11 cellular contexts compared by ENCODE assay signal in the genomic region with DNA sequence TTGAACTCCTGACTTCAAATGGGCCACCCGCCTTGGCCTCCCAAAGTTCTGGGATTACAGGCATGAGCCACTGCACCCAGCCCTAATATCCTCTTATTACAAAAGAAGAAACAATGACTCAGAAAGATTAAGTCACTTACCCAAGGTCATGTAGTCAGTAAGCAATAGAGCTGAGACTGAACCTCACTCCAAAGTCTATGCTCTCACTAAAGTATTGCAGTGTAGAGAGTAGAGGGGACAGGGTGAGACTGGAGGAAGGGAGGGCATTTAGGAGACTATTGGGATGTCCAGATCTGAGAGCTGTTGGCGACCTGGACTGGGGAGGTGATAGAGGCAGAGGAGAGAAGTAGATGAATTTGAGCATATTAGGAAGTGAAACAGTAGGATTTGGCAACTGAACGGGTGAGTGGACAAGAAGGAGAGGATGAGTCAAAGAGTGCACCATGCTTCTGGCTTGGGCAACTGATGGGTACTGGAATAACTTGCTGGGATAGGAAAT. TPM values are rescaled to one million over a fixed set of nuclear protein-coding genes. Genes with fewer than 3 reads are reported as not detected.
DNase-seq lines count a peak whose midpoint lies in the region; ATAC-seq and TF ChIP-seq lines count a peak whose summit lies in the region.
"Had no signal": no experiment of that assay in that cellular context is flagged by ENCODE, and none has a peak within 500 bp of the region (broad histone marks: within the 10 kb centered on the region; RNA-seq: fewer than 3 reads in every experiment).

No MANE protein-coding gene starts in this region.

- intact Hi-C loops in MCF 10A (cut with micrococcal nuclease) (no loop called here), breast epithelium (cut with DNase I; ENCODE audit: low total_unique reads) (no loop called here)

- POLR2A ChIA-PET in MCF 10A (lab: Yijun Ruan, JAX) = interaction anchor here (0.6 to 2.0 kb wide), 5 partner anchors 11 to 332 kb away, joined by 3 to 4 read pairs (median 3); no protein-coding TSS in a partner anchor

- H3K27me3 ChIP-seq in breast epithelium (no peaks in the 10 kb centered on the region), thymus (ENCODE audit: control insufficient read depth, insufficient read depth) (no peaks in the 10 kb centered on the region)
- H3K27me3 ChIP-seq: ascending aorta had no signal

- H3K4me1 ChIP-seq in breast epithelium (no peaks in the 10 kb centered on the region), thymus (ENCODE audit: control insufficient read depth, insufficient read depth, low read length) (no peaks in the 10 kb centered on the region)
- H3K4me1 ChIP-seq: ascending aorta had no signal

- H3K27me3 Mint-ChIP-seq in MCF 10A (ENCODE audit: insufficient read depth, unreplicated experiment) (no peaks in the 10 kb centered on the region), T-helper 17 cell (no peaks in the 10 kb centered on the region)

- TF ChIP-seq CTCF in MCF 10A (IDR thresholded peaks at IDR 0.05; ENCODE audit: unreplicated experiment) (no peak), breast epithelium (IDR thresholded peaks at IDR 0.05) (no peak), fibroblast of the aortic adventitia (IDR thresholded peaks at IDR 0.05; ENCODE audit: insufficient read depth, low read length) (no peak)

- H3K36me3 Mint-ChIP-seq in MCF 10A (ENCODE audit: insufficient read depth, unreplicated experiment) = no peaks in the 10 kb centered on the region
- peaks cover 9% of the 10 kb centered on the region for H3K36me3 Mint-ChIP-seq in T-helper 17 cell (ENCODE audit: low read depth)

- CTCF ChIA-PET in MCF 10A (lab: Yijun Ruan, JAX) = no interaction called here

- H3K9me3 ChIP-seq in breast epithelium (no peaks in the 10 kb centered on the region), T-helper 17 cell (ENCODE audit: control insufficient read depth, low read length, poor library complexity, severe bottlenecking) (no peaks in the 10 kb centered on the region), thymus (ENCODE audit: control insufficient read depth) (no peaks in the 10 kb centered on the region)
- H3K9me3 ChIP-seq: ascending aorta had no signal

- no peak overlapping the region for H3K4me3 ChIP-seq in breast epithelium
- H3K4me3 ChIP-seq in fibroblast of the aortic adventitia (ENCODE audit: low read depth, low read length) = no peak overlapping the region
- H3K4me3 ChIP-seq in thymus (ENCODE audit: low read length) = no peak overlapping the region
- H3K4me3 ChIP-seq: ascending aorta had no signal

- no peaks in the 10 kb centered on the region for H3K36me3 ChIP-seq in breast epithelium
- no peaks in the 10 kb centered on the region for H3K36me3 ChIP-seq in thymus (ENCODE audit: control insufficient read depth, insufficient read depth)
- H3K36me3 ChIP-seq: ascending aorta had no signal

- H3K4me3 Mint-ChIP-seq in MCF 10A (ENCODE audit: unreplicated experiment) (no peak overlapping the region), T-helper 17 cell (no peak overlapping the region)

- H3K4me1 Mint-ChIP-seq in MCF 10A (ENCODE audit: insufficient read depth, unreplicated experiment) = peaks cover 16% of the 10 kb centered on the region
- peaks cover 22% of the 10 kb centered on the region for H3K4me1 Mint-ChIP-seq in T-helper 17 cell

- DNase-seq in MCF 10A (ENCODE audit: unreplicated experiment) = peak; percentile 77
- DNase-seq in breast epithelium (ENCODE audit: low spot score in 2 of 2) = no peak
- DNase-seq in T-helper 17 cell = no peak
- peak; percentile 37 for DNase-seq in fibroblast of the aortic adventitia (ENCODE audit: low read depth)
- no peak for DNase-seq in NCI-H510A (lab: John Stamatoyannopoulos, UW)
- DNase-seq in superior temporal gyrus (ENCODE audit: extremely low spot score) = no peak
- DNase-seq in A172 (ENCODE audit: low spot score) = no peak
- DNase-seq: C1 segment of cervical spinal cord, SHP77 had no signal

- H3K9me3 Mint-ChIP-seq in MCF 10A (ENCODE audit: unreplicated experiment) = peaks cover 7% of the 10 kb centered on the region

- H3K27ac ChIP-seq in breast epithelium (peak overlapping the region in 1 of 2 donors; percentile 38), thymus (ENCODE audit: low read depth) (peak overlapping the region; percentile 8)
- H3K27ac ChIP-seq: ascending aorta had no signal

- no peak for TF ChIP-seq POLR2A in breast epithelium (IDR thresholded peaks at IDR 0.05)

- peak; percentile 28 for ATAC-seq in T-helper 17 cell

- no TSS peak for BruUV-seq in MCF 10A (replicated peaks; lab: Mats Ljungman, UMichigan)

- WGBS in thymus = 95% methylated on average over 3 of the region's 3 CpGs

- H3K27ac Mint-ChIP-seq in MCF 10A (ENCODE audit: low read depth, unreplicated experiment) = peak overlapping the region; percentile 70
- peak overlapping the region; percentile 46 for H3K27ac Mint-ChIP-seq in T-helper 17 cell

RNA-seq across cellular contexts. Expression of a gene that starts 11.8 kb away (rescaled TPM):
- total RNA-seq in MCF 10A (2022) = 0.68 and 1.3 TPM in 2 replicates
- 1 to 10 TPM; 3.8 to 8.5 (median 3.9) TPM for total RNA-seq in breast epithelium
- 10 to 100 TPM in 1 of 2 donors, 1 to 10 TPM in 1; 6.3 to 10.4 TPM for total RNA-seq in T-helper 17 cell
- 0.18 and 9.1 TPM in 2 replicates for total RNA-seq in fibroblast of the aortic adventitia (ENCODE audit: low replicate concordance)
- 2.3 TPM for polyA plus RNA-seq in thymus
- total RNA-seq in A172 (2014; rRNA removed; shearing (Covaris generic)) = 1.9 and 3.8 TPM in 2 replicates

Comparison
In these comparisons a context has a peak if more than half of its experiments do, and no peak if none do; other contexts are left out.
1. DNase-seq: peak in MCF 10A (single experiment) and fibroblast of the aortic adventitia (single experiment); none in breast epithelium (0 of 2), T-helper 17 cell (0 of 3), NCI-H510A (single experiment), superior temporal gyrus (single experiment) and A172 (single experiment).